ENCODE assay signal across 20 cellular contexts in genomic region chr2:52145005-52145404, GRCh38.
A peak's percentile ranks its signal among the peaks of the same experiment; 100 is the strongest.
DNase-seq lines count a peak whose midpoint lies in the region; ATAC-seq, FAIRE-seq and TF ChIP-seq lines count a peak whose summit lies in the region.
"Had no signal": no experiment of that assay in that cellular context is flagged by ENCODE, and none has a peak within 500 bp of the region (broad histone marks: within the 10 kb centered on the region; RNA-seq: fewer than 3 reads in every experiment).

No MANE protein-coding gene starts in this region.

- dilution Hi-C loops in IMR-90 (cut with HindIII; ENCODE audit: low sequenced_read_pairs, unreplicated experiment) = no loop called here

- no peak overlapping the region for H3K4ac ChIP-seq in IMR-90 (ENCODE audit: low read depth, low read length)

- H2BK20ac ChIP-seq in IMR-90 (ENCODE audit: low read depth, low read length) = no peak overlapping the region

- in situ Hi-C loops in IMR-90 (cut with MboI; ENCODE audit: low sequenced_read_pairs) = no loop called here

- H3K4me3 ChIP-seq in IMR-90 (ENCODE audit: insufficient read depth, low read depth, low read length) (no peak overlapping the region), esophagus squamous epithelium (no peak overlapping the region)
- H3K4me3 ChIP-seq: GM23338, HAP-1 had no signal

- TF ChIP-seq POLR2A in IMR-90 (IDR thresholded peaks at IDR 0.05; ENCODE audit: low read depth, low read length) (no peak), esophagus squamous epithelium (IDR thresholded peaks at IDR 0.05) (no peak)

- no peak overlapping the region for H2AK5ac ChIP-seq in IMR-90 (ENCODE audit: low read depth, low read length)

- H3K27me3 ChIP-seq in IMR-90 (ENCODE audit: control insufficient read depth, insufficient read depth, low read length) (no peaks in the 10 kb centered on the region), esophagus squamous epithelium (no peaks in the 10 kb centered on the region)
- H3K27me3 ChIP-seq: BE2C had no signal

- H2BK15ac ChIP-seq in IMR-90 (ENCODE audit: low read depth, low read length) = no peak overlapping the region

- H3K27ac ChIP-seq in IMR-90 (ENCODE audit: insufficient read depth, low read length) (no peak overlapping the region), esophagus squamous epithelium (no peak overlapping the region)
- H3K27ac ChIP-seq: KMS-11 had no signal

- H3K9me1 ChIP-seq in IMR-90 (ENCODE audit: insufficient read depth, low read length) = no peaks in the 10 kb centered on the region

- DNase-seq in IMR-90 = peak; percentile 47
- DNase-seq in amniotic epithelial cell (ENCODE audit: low read depth) = peak; percentile 3
- peak; percentile 10 for DNase-seq in fibroblast of gingiva (ENCODE audit: low read depth)
- DNase-seq in T-helper 1 cell = no peak
- no peak for DNase-seq in NCI-H1694 treated with DMSO at 0.1 percent for 48 hours (lab: John Stamatoyannopoulos, UW)
- no peak for DNase-seq in stimulated activated CD4-positive, alpha-beta T cell treated with anti-CD3 and anti-CD28 coated beads, Interleukin-12 subunit alpha, Interleukin-12 subunit beta, amount 100 ng/mL, for 4 hours
- no peak for DNase-seq in esophagus squamous epithelium (lab: John Stamatoyannopoulos, UW)
- DNase-seq: BE2C, DMS79, NCI-H1105 treated with DMSO at 0.1 percent for 48 hours, NCI-H2081 treated with DMSO at 0.1 percent for 48 hours, NCI-H2171 treated with DMSO at 0.1 percent for 48 hours, NCI-H446, NCI-H526 had no signal

- H3K36me3 ChIP-seq in IMR-90 (ENCODE audit: control insufficient read depth, insufficient read depth, low read length) (no peaks in the 10 kb centered on the region), esophagus squamous epithelium (no peaks in the 10 kb centered on the region)
- H3K36me3 ChIP-seq: BE2C, HAP-1 had no signal

- H3K79me1 ChIP-seq in IMR-90 (ENCODE audit: low read depth in 1 of 2, low read length in 2 of 2) = no peaks in the 10 kb centered on the region

- no peak overlapping the region for H2BK5ac ChIP-seq in IMR-90 (ENCODE audit: low read depth, low read length, poor library complexity, severe bottlenecking)

- CTCF ChIA-PET in IMR-90 (lab: Yijun Ruan, JAX) = no interaction called here

- H3K4me1 ChIP-seq in IMR-90 (ENCODE audit: control insufficient read depth, insufficient read depth, low read length) = no peaks in the 10 kb centered on the region
- H3K4me1 ChIP-seq in esophagus squamous epithelium = no peaks in the 10 kb centered on the region
- H3K4me1 ChIP-seq: BE2C had no signal

- no TSS peak for BruUV-seq in IMR-90 (replicated peaks; lab: Mats Ljungman, UMichigan)

- no peak overlapping the region for H3K4me2 ChIP-seq in IMR-90 (ENCODE audit: low read depth, low read length)
- H3K4me2 ChIP-seq: GM23338, KMS-11 had no signal

- H3K9me3 ChIP-seq in IMR-90 (ENCODE audit: control insufficient read depth, insufficient read depth, low read length) (no peaks in the 10 kb centered on the region), esophagus squamous epithelium (no peaks in the 10 kb centered on the region)
- H3K9me3 ChIP-seq: BE2C, HAP-1 had no signal

- peak; percentile 56 for ATAC-seq in IMR-90 (ENCODE audit: low read depth)
- ATAC-seq: GM23338, Right ventricle myocardium inferior had no signal

- no peak overlapping the region for H3K9ac ChIP-seq in IMR-90 (ENCODE audit: low read depth, low read length)
- H3K9ac ChIP-seq: KMS-11 had no signal

- no peak overlapping the region for H3K23ac ChIP-seq in IMR-90 (ENCODE audit: low read depth, low read length)

- intact Hi-C loops in IMR-90 (cut with micrococcal nuclease) = loop anchor here (5.0 to 10.0 kb wide), 3 partner anchors 470 to 1600 kb away; no protein-coding TSS in a partner anchor
- intact Hi-C loops in esophagus squamous epithelium (cut with DNase I) = no loop called here

- TF ChIP-seq RAD21 in IMR-90 (IDR thresholded peaks at IDR 0.05; ENCODE audit: low read length) = peak; percentile 48

- H2AFZ ChIP-seq in IMR-90 (replicated peaks; ENCODE audit: low read length, poor library complexity) = no peak overlapping the region
- H2AFZ ChIP-seq: GM23338 had no signal

- H4K8ac ChIP-seq in IMR-90 (ENCODE audit: low read depth in 2 of 2, low read length in 2 of 2) = no peak overlapping the region

- POLR2A ChIA-PET in IMR-90 (lab: Charles Lee; ENCODE audit: unreplicated experiment) = no interaction called here

- TF ChIP-seq CTCF in IMR-90 (conservative IDR thresholded peaks at IDR 0.05; ENCODE audit: low read depth, low read length) = peak; percentile 40
- no peak for TF ChIP-seq CTCF in esophagus squamous epithelium (IDR thresholded peaks at IDR 0.05)

- H2BK120ac ChIP-seq in IMR-90 (ENCODE audit: low read depth, low read length) = no peak overlapping the region

- H3K14ac ChIP-seq in IMR-90 (replicated peaks; ENCODE audit: low read depth, low read length) = no peak overlapping the region

- no peak overlapping the region for H4K5ac ChIP-seq in IMR-90 (ENCODE audit: low read depth, low read length)

- H4K91ac ChIP-seq in IMR-90 (ENCODE audit: insufficient read depth, low read depth, low read length) = no peak overlapping the region

- FAIRE-seq in islet of Langerhans (lab: Jason Lieb, UNC) = peak; percentile 72
- FAIRE-seq: HTR-8/SVneo had no signal

- H4K20me1 ChIP-seq in IMR-90 (ENCODE audit: insufficient read depth, low read length) = no peaks in the 10 kb centered on the region

- H3K56ac ChIP-seq in IMR-90 (ENCODE audit: extremely low read depth, insufficient read depth, low read length) = no peak overlapping the region

- no peak overlapping the region for H3K18ac ChIP-seq in IMR-90 (ENCODE audit: low read depth, low read length)

- H2AK9ac ChIP-seq in IMR-90 (replicated peaks; ENCODE audit: low read depth, low read length, poor library complexity) = no peak overlapping the region

TF ChIP-seq in IMR-90, 13 proteins besides CTCF, POLR2A, EP300 and RAD21:
- peak; percentile 19; the same call in 1 of the 2 replicates for TF ChIP-seq SMC3 (IDR thresholded peaks at IDR 0.05; ENCODE audit: low read depth, low read length)
- no peak for TF ChIP-seq USF2 (IDR thresholded peaks at IDR 0.05; ENCODE audit: low read depth, low read length)

Comparison
In these comparisons a context has a peak if more than half of its experiments do, and no peak if none do; other contexts are left out.
1. DNase-seq: peak in IMR-90 (single experiment), amniotic epithelial cell (single experiment) and fibroblast of gingiva (single experiment); none in T-helper 1 cell (0 of 5), NCI-H1694 treated with DMSO at 0.1 percent for 48 hours (single experiment), stimulated activated CD4-positive, alpha-beta T cell treated with anti-CD3 and anti-CD28 coated beads, Interleukin-12 subunit alpha, Interleukin-12 subunit beta, amount 100 ng/mL, for 4 hours (single experiment) and esophagus squamous epithelium (single experiment).